ENCODE assay signal across 28 cellular contexts in genomic region chr12:118715647-118716046, GRCh38.
"Had no signal": no experiment of that assay in that cellular context is flagged by ENCODE, and none has a peak within 500 bp of the region (broad histone marks: within the 10 kb centered on the region; RNA-seq: fewer than 3 reads in every experiment).

No MANE protein-coding gene starts in this region.

- H3K4me3 ChIP-seq: colonic mucosa, coronary artery, dorsolateral prefrontal cortex, esophagus muscularis mucosa, esophagus squamous epithelium, gastrocnemius medialis, gastroesophageal sphincter, heart left ventricle, heart right ventricle had no signal

- H3K27ac Mint-ChIP-seq: dendritic cell treated with granulocyte-macrophage colony-stimulating factor and Interleukin-4, amounts not matched to agents 40 ng/mL and 50 ng/mL, for 4 days; effector memory CD8-positive, alpha-beta T cell; endodermal cell had no signal

- H3K4me1 Mint-ChIP-seq: endodermal cell had no signal

- ATAC-seq: effector memory CD8-positive, alpha-beta T cell; esophagus mucosa; foreskin keratinocyte; gastrocnemius medialis; gastroesophageal sphincter; heart left ventricle; heart right ventricle had no signal

- H3K27me3 ChIP-seq: colonic mucosa, esophagus squamous epithelium, foreskin keratinocyte, gastroesophageal sphincter had no signal

- H3K4me3 Mint-ChIP-seq: dendritic cell treated with granulocyte-macrophage colony-stimulating factor and Interleukin-4, amounts not matched to agents 40 ng/mL and 50 ng/mL, for 4 days; effector memory CD8-positive, alpha-beta T cell; endodermal cell had no signal

- DNase-seq: colonic mucosa; cortex of kidney; dermis blood vessel endothelial cell; dorsolateral prefrontal cortex; effector CD4-positive, alpha-beta T cell; effector CD8-positive, alpha-beta T cell; effector memory CD4-positive, alpha-beta T cell; effector memory CD8-positive, alpha-beta T cell; endodermal cell; esophagus squamous epithelium; foreskin fibroblast; foreskin keratinocyte; foreskin melanocyte; gastrocnemius medialis; glutamatergic neuron; head of caudate nucleus; heart left ventricle; heart right ventricle had no signal

- H3K27me3 Mint-ChIP-seq: dendritic cell treated with granulocyte-macrophage colony-stimulating factor and Interleukin-4, amounts not matched to agents 40 ng/mL and 50 ng/mL, for 4 days; effector memory CD8-positive, alpha-beta T cell had no signal

- H3K36me3 ChIP-seq: colonic mucosa, esophagus muscularis mucosa, esophagus squamous epithelium, gastrocnemius medialis, gastroesophageal sphincter, heart left ventricle, heart right ventricle had no signal

- FAIRE-seq: colon, endometrium, endothelial cell of umbilical vein, frontal cortex had no signal

- H3K4me1 ChIP-seq: colonic mucosa, esophagus muscularis mucosa, esophagus squamous epithelium, foreskin keratinocyte, gastrocnemius medialis, gastroesophageal sphincter, heart left ventricle, heart right ventricle had no signal

- H3K9me3 Mint-ChIP-seq: dendritic cell treated with granulocyte-macrophage colony-stimulating factor and Interleukin-4, amounts not matched to agents 40 ng/mL and 50 ng/mL, for 4 days; endodermal cell had no signal

- H3K9me3 ChIP-seq: colonic mucosa, esophagus muscularis mucosa, esophagus squamous epithelium, gastrocnemius medialis, gastroesophageal sphincter, heart left ventricle, heart right ventricle had no signal

- H3K27ac ChIP-seq: colonic mucosa, coronary artery, dorsolateral prefrontal cortex, epithelial cell of prostate, esophagus muscularis mucosa, esophagus squamous epithelium, foreskin keratinocyte, gastrocnemius medialis, gastroesophageal sphincter, heart left ventricle, heart right ventricle had no signal
